28 cellular contexts compared by ENCODE assay signal in genomic region chr11:76282786-76283185, GRCh38.
"Had no signal": no experiment of that assay in that cellular context is flagged by ENCODE, and none has a peak within 500 bp of the region (broad histone marks: within the 10 kb centered on the region; RNA-seq: fewer than 3 reads in every experiment).

No MANE protein-coding gene starts in this region.

- H3K9me3 Mint-ChIP-seq: memory B cell; naive B cell; natural killer cell treated with Interleukin-12 subunit alpha and Interleukin-12 subunit beta and Interleukin-15 and Interleukin-18, amount 100 ng/mL, for 72 hours; neural crest cell had no signal

- H3K4me1 ChIP-seq: esophagus muscularis mucosa, foreskin keratinocyte, gastroesophageal sphincter, right lobe of liver, tibial nerve, upper lobe of left lung had no signal

- H3K27ac ChIP-seq: coronary artery, esophagus muscularis mucosa, foreskin keratinocyte, gastroesophageal sphincter, heart left ventricle, hepatocyte, ovary, right lobe of liver, thoracic aorta, tibial nerve, upper lobe of left lung had no signal

- H3K4me2 ChIP-seq: hepatocyte had no signal

- H3K4me3 Mint-ChIP-seq: memory B cell; natural killer cell treated with Interleukin-12 subunit alpha and Interleukin-12 subunit beta and Interleukin-15 and Interleukin-18, amount 100 ng/mL, for 72 hours; neural crest cell had no signal

- H3K27ac Mint-ChIP-seq: memory B cell; natural killer cell treated with Interleukin-12 subunit alpha and Interleukin-12 subunit beta and Interleukin-15 and Interleukin-18, amount 100 ng/mL, for 72 hours had no signal

- H3K4me3 ChIP-seq: coronary artery, esophagus muscularis mucosa, gastroesophageal sphincter, heart left ventricle, hepatocyte, lung, mucosa of descending colon, ovary, right lobe of liver, thoracic aorta, tibial nerve, upper lobe of left lung had no signal

- H3K79me2 ChIP-seq: hepatocyte had no signal

- DNase-seq: dermis blood vessel endothelial cell; effector memory CD4-positive, alpha-beta T cell; foreskin keratinocyte; heart left ventricle; kidney; mucosa of descending colon; naive B cell; nucleus accumbens; ovary; right lobe of liver; small intestine; stimulated activated CD4-positive, alpha-beta T cell treated with anti-CD3 and anti-CD28 coated beads, Interleukin-15, amount 100 ng/mL, for 24 hours; stimulated activated CD4-positive, alpha-beta T cell treated with anti-CD3 and anti-CD28 coated beads, Interleukin-2, amount 100 ng/mL, for 48 hours; stimulated activated naive CD4-positive, alpha-beta T cell had no signal

- H3K36me3 Mint-ChIP-seq: memory B cell; naive B cell; natural killer cell treated with Interleukin-12 subunit alpha and Interleukin-12 subunit beta and Interleukin-15 and Interleukin-18, amount 100 ng/mL, for 72 hours had no signal

- H3K36me3 ChIP-seq: esophagus muscularis mucosa, gastroesophageal sphincter, heart left ventricle, ovary, right lobe of liver, thoracic aorta, tibial nerve, upper lobe of left lung had no signal

- H3K9me3 ChIP-seq: esophagus muscularis mucosa, gastroesophageal sphincter, heart left ventricle, mucosa of descending colon, ovary, right lobe of liver, thoracic aorta, tibial nerve, upper lobe of left lung had no signal

- H3K4me1 Mint-ChIP-seq: neural crest cell had no signal

- H2AFZ ChIP-seq: hepatocyte had no signal

- ATAC-seq: foreskin keratinocyte, gastroesophageal sphincter, heart left ventricle, left lobe of liver, mucosa of descending colon, right lobe of liver had no signal

- H3K27me3 ChIP-seq: esophagus muscularis mucosa, gastroesophageal sphincter, heart left ventricle, hepatocyte, ovary, right lobe of liver, tibial nerve, upper lobe of left lung had no signal

- FAIRE-seq: endothelial cell of umbilical vein, kidney, small intestine, urothelium cell line had no signal
